8 cellular contexts compared by ENCODE assay signal in the genomic region with DNA sequence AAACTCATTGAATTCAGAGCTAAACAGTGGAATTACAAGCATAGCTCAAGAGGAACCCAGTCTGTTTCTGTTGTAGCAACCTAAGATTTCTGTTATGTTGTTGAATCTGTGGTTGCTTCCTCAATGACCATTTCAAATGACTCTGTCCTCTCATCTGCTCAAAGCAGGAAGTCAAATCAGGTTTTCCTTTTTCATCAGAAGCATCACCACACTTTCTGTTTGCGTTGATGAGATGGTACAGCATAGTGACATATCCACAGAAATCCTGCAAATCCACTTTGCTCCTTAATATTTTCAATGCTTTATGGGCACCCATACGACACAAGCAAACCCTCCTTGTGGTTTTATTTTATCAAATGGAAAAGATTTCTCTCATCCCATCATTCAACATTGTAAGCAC. TPM values are rescaled to one million over a fixed set of nuclear protein-coding genes. Genes with fewer than 3 reads are reported as not detected.
DNase-seq lines count a peak whose midpoint lies in the region; ATAC-seq lines count a peak whose summit lies in the region.

No MANE protein-coding gene starts in this region.

- H3K36me3 Mint-ChIP-seq in activated T-cell treated with anti-CD3 and anti-CD28 coated beads, Interleukin-2, amount 50 U/mL, for 4 hours (ENCODE audit: insufficient read depth), result no peaks in the 10 kb centered on the region
- no peaks in the 10 kb centered on the region for H3K36me3 Mint-ChIP-seq in IgD-negative memory B cell
- peaks cover 4% of the 10 kb centered on the region for H3K36me3 Mint-ChIP-seq in activated naive CD8-positive, alpha-beta T cell
- no peaks in the 10 kb centered on the region for H3K36me3 Mint-ChIP-seq in stimulated activated naive CD8-positive, alpha-beta T cell treated with anti-CD3 and anti-CD28 coated beads, Interleukin-15, Interleukin-2, amounts not matched to agents 100 ng/mL and 50 ng/mL, for 24 hours (ENCODE audit: low read depth)

- H3K27ac Mint-ChIP-seq in IgD-negative memory B cell, result peak overlapping the region; percentile 96 to 99 (median 99)
- H3K27ac Mint-ChIP-seq in activated naive CD8-positive, alpha-beta T cell, result peak overlapping the region; percentile 90
- H3K27ac Mint-ChIP-seq in stimulated activated naive CD8-positive, alpha-beta T cell treated with anti-CD3 and anti-CD28 coated beads, Interleukin-15, Interleukin-2, amounts not matched to agents 100 ng/mL and 50 ng/mL, for 24 hours, result peak overlapping the region; percentile 91

- peaks cover 78% of the 10 kb centered on the region for H3K4me1 Mint-ChIP-seq in activated T-cell treated with anti-CD3 and anti-CD28 coated beads, Interleukin-2, amount 50 U/mL, for 4 hours (ENCODE audit: low read depth)
- H3K4me1 Mint-ChIP-seq in IgD-negative memory B cell, result peaks cover 54 to 64% (median 62%) of the 10 kb centered on the region in 3 donors
- H3K4me1 Mint-ChIP-seq in activated naive CD8-positive, alpha-beta T cell (ENCODE audit: low read depth), result peaks cover 74% of the 10 kb centered on the region
- H3K4me1 Mint-ChIP-seq in stimulated activated naive CD8-positive, alpha-beta T cell treated with anti-CD3 and anti-CD28 coated beads, Interleukin-15, Interleukin-2, amounts not matched to agents 100 ng/mL and 50 ng/mL, for 24 hours (ENCODE audit: low read depth), result peaks cover 94% of the 10 kb centered on the region

- peak overlapping the region; percentile 58 for H3K4me3 Mint-ChIP-seq in activated T-cell treated with anti-CD3 and anti-CD28 coated beads, Interleukin-2, amount 50 U/mL, for 4 hours
- H3K4me3 Mint-ChIP-seq in IgD-negative memory B cell, result peak overlapping the region; percentile 26 to 89 (median 76)
- peak overlapping the region; percentile 75 for H3K4me3 Mint-ChIP-seq in activated naive CD8-positive, alpha-beta T cell
- H3K4me3 Mint-ChIP-seq in stimulated activated naive CD8-positive, alpha-beta T cell treated with anti-CD3 and anti-CD28 coated beads, Interleukin-15, Interleukin-2, amounts not matched to agents 100 ng/mL and 50 ng/mL, for 24 hours, result peak overlapping the region; percentile 59

- peak; percentile 71 to 73 for ATAC-seq in activated T-cell treated with anti-CD3 and anti-CD28 coated beads, Interleukin-2, amount 50 U/mL, for 4 hours

- H3K27me3 Mint-ChIP-seq in activated T-cell treated with anti-CD3 and anti-CD28 coated beads, Interleukin-2, amount 50 U/mL, for 4 hours (ENCODE audit: low read depth), result no peaks in the 10 kb centered on the region
- H3K27me3 Mint-ChIP-seq in IgD-negative memory B cell, result no peaks in the 10 kb centered on the region
- no peaks in the 10 kb centered on the region for H3K27me3 Mint-ChIP-seq in activated naive CD8-positive, alpha-beta T cell
- no peaks in the 10 kb centered on the region for H3K27me3 Mint-ChIP-seq in stimulated activated naive CD8-positive, alpha-beta T cell treated with anti-CD3 and anti-CD28 coated beads, Interleukin-15, Interleukin-2, amounts not matched to agents 100 ng/mL and 50 ng/mL, for 24 hours

- no peak for DNase-seq in activated T-cell treated with anti-CD3 and anti-CD28 coated beads, Interleukin-2, amount 50 U/mL, for 4 hours
- DNase-seq in activated T-cell treated with anti-CD3 and anti-CD28 coated beads for 4 hours (no peak), NCI-H526 treated with DMSO at 0.1 percent for 48 hours (lab: John Stamatoyannopoulos, UW) (no peak), NCI-H524 treated with DMSO at 0.1 percent for 48 hours (lab: John Stamatoyannopoulos, UW) (no peak), NCI-H146 (lab: John Stamatoyannopoulos, UW) (no peak)

- no peaks in the 10 kb centered on the region for H3K9me3 Mint-ChIP-seq in activated T-cell treated with anti-CD3 and anti-CD28 coated beads, Interleukin-2, amount 50 U/mL, for 4 hours
- H3K9me3 Mint-ChIP-seq in IgD-negative memory B cell, result peaks cover 0 to 2% (median 0%) of the 10 kb centered on the region in 3 donors
- H3K9me3 Mint-ChIP-seq in activated naive CD8-positive, alpha-beta T cell (ENCODE audit: low read depth), result no peaks in the 10 kb centered on the region
- H3K9me3 Mint-ChIP-seq in stimulated activated naive CD8-positive, alpha-beta T cell treated with anti-CD3 and anti-CD28 coated beads, Interleukin-15, Interleukin-2, amounts not matched to agents 100 ng/mL and 50 ng/mL, for 24 hours, result no peaks in the 10 kb centered on the region

RNA-seq across cellular contexts. Expression of gene UCP2, which starts 12.6 kb away (rescaled TPM):
- 100 to 1,000 TPM in 1 of 3 donors, 10 to 100 TPM in 2; 69.3 to 146 (median 88.9) TPM for total RNA-seq in activated T-cell treated with anti-CD3 and anti-CD28 coated beads, Interleukin-2, amount 50 U/mL, for 4 hours
- 1,475 TPM for polyA plus RNA-seq in IgD-negative memory B cell

RNA-seq across cellular contexts. Expression of gene UCP3, which starts 13.6 kb away (rescaled TPM):
- 1 to 10 TPM; 1.3 to 2.6 (median 1.7) TPM for total RNA-seq in activated T-cell treated with anti-CD3 and anti-CD28 coated beads, Interleukin-2, amount 50 U/mL, for 4 hours
- 0.19 TPM for polyA plus RNA-seq in IgD-negative memory B cell

RNA-seq across cellular contexts. Expression of gene DNAJB13, which starts 44.4 kb away (rescaled TPM):
- total RNA-seq in activated T-cell treated with anti-CD3 and anti-CD28 coated beads, Interleukin-2, amount 50 U/mL, for 4 hours, result under 1 TPM in 2 of 3 donors, not detected in 1; 0.27 to 0.61 TPM
- polyA plus RNA-seq in IgD-negative memory B cell, result 0.35 TPM
